Comparison of ENCODE assay signal across 19 cellular contexts in genomic region chr1:211909385-211909784, GRCh38.
DNase-seq lines count a peak whose midpoint lies in the region; ATAC-seq and TF ChIP-seq lines count a peak whose summit lies in the region.
"Had no signal": no experiment of that assay in that cellular context is flagged by ENCODE, and none has a peak within 500 bp of the region (broad histone marks: within the 10 kb centered on the region; RNA-seq: fewer than 3 reads in every experiment).

No MANE protein-coding gene starts in this region.

- TF ChIP-seq POLR2A in right lobe of liver (IDR thresholded peaks at IDR 0.05): no peak

- no peaks in the 10 kb centered on the region for H3K36me3 ChIP-seq in hepatocyte (replicated peaks; ENCODE audit: insufficient read depth, low read depth)
- no peaks in the 10 kb centered on the region for H3K36me3 ChIP-seq in right lobe of liver
- H3K36me3 ChIP-seq: BLaER1 had no signal

- no peaks in the 10 kb centered on the region for H3K9me2 ChIP-seq in hepatocyte (replicated peaks; ENCODE audit: insufficient read depth)

- TF ChIP-seq CTCF in WTC11 (IDR thresholded peaks at IDR 0.05) (no peak), hepatocyte (IDR thresholded peaks at IDR 0.05; ENCODE audit: poor library complexity) (no peak), right lobe of liver (IDR thresholded peaks at IDR 0.05) (no peak), glutamatergic neuron (IDR thresholded peaks at IDR 0.05; ENCODE audit: partially characterized antibody, unreplicated experiment) (no peak)

- no peak overlapping the region for H3K4me3 ChIP-seq in hepatocyte
- peak overlapping the region in 1 of 3 donors; percentile 26 for H3K4me3 ChIP-seq in right lobe of liver
- H3K4me3 ChIP-seq: BLaER1, GM12878 had no signal

- H3K4me2 ChIP-seq in hepatocyte: peak overlapping the region; percentile 42
- H3K4me2 ChIP-seq: BLaER1 had no signal

- no peak overlapping the region for H3K4me3 Mint-ChIP-seq in WTC11
- H3K4me3 Mint-ChIP-seq in glutamatergic neuron (ENCODE audit: unreplicated experiment): no peak overlapping the region
- H3K4me3 Mint-ChIP-seq: CD8-positive, alpha-beta T cell; IgD-negative memory B cell had no signal

- intact Hi-C loops in right lobe of liver (cut with DNase I): no loop called here

- H3K27ac ChIP-seq in hepatocyte (peak overlapping the region; percentile 85), right lobe of liver (peak overlapping the region; percentile 79 to 98 (median 87))
- H3K27ac ChIP-seq: BLaER1 had no signal

- H3K4me1 Mint-ChIP-seq in WTC11 (no peaks in the 10 kb centered on the region), glutamatergic neuron (ENCODE audit: low read depth, unreplicated experiment) (no peaks in the 10 kb centered on the region)

- POLR2A ChIA-PET in WTC11 (lab: Charles Lee): no interaction called here

- peaks cover 21% of the 10 kb centered on the region for H3K4me1 ChIP-seq in hepatocyte (ENCODE audit: insufficient read depth)
- H3K4me1 ChIP-seq in right lobe of liver: peaks cover 0 to 34% (median 11%) of the 10 kb centered on the region in 4 donors

- ATAC-seq in WTC11 (no peak), right lobe of liver (peak; percentile 77 to 89 (median 84)), HG03045 (IDR thresholded peaks at IDR 0.05; ENCODE audit: unreplicated experiment) (no peak)
- ATAC-seq: CD8-positive, alpha-beta T cell; GM12878; HCT116 had no signal

- H3K27me3 Mint-ChIP-seq in WTC11 (ENCODE audit: low read depth): no peaks in the 10 kb centered on the region; the same call in 1 of the 2 replicates
- peaks cover 1% of the 10 kb centered on the region for H3K27me3 Mint-ChIP-seq in glutamatergic neuron (ENCODE audit: unreplicated experiment)
- H3K27me3 Mint-ChIP-seq: IgD-negative memory B cell had no signal

- H3K36me3 Mint-ChIP-seq in WTC11: no peaks in the 10 kb centered on the region
- no peaks in the 10 kb centered on the region for H3K36me3 Mint-ChIP-seq in glutamatergic neuron (ENCODE audit: unreplicated experiment)
- H3K36me3 Mint-ChIP-seq: CD8-positive, alpha-beta T cell had no signal

- DNase-seq in WTC11 (ENCODE audit: low spot score) (no peak), hepatocyte (ENCODE audit: low spot score) (no peak), right lobe of liver (peak in 2 of 3 donors; percentile 49 to 60), NCI-H146 treated with DMSO at 0.1 percent for 48 hours (lab: John Stamatoyannopoulos, UW; ENCODE audit: unreplicated experiment) (no peak), glutamatergic neuron (no peak), superior temporal gyrus (ENCODE audit: extremely low spot score) (no peak)
- DNase-seq: CD8-positive, alpha-beta T cell; COR-L47; DMS 273 treated with DMSO at 0.1 percent for 48 hours; DMS53; DND-41; EL; GOT3; H7 had no signal

- WGBS in hepatocyte (ENCODE audit: low lambda C conversion rate, missing lambda C conversion rate): 65% methylated on average over 8 of the region's 8 CpGs
- 24% methylated on average over 5 of the region's 8 CpGs for WGBS in right lobe of liver (ENCODE audit: insufficient coverage, low coverage, low lambda C conversion rate, missing lambda C conversion rate)

- no peak overlapping the region for H2AFZ ChIP-seq in hepatocyte

- H3K27me3 ChIP-seq in hepatocyte (no peaks in the 10 kb centered on the region), right lobe of liver (no peaks in the 10 kb centered on the region)
- H3K27me3 ChIP-seq: BLaER1 had no signal

- CTCF ChIA-PET in WTC11 (lab: Charles Lee): interaction anchor here (2.0 kb wide), 1 partner anchor 228 kb away, joined by 5 read pairs; no protein-coding TSS in a partner anchor

- no peaks in the 10 kb centered on the region for H3K79me2 ChIP-seq in hepatocyte

- H3K27ac Mint-ChIP-seq in WTC11 (no peak overlapping the region), glutamatergic neuron (ENCODE audit: unreplicated experiment) (no peak overlapping the region)
- H3K27ac Mint-ChIP-seq: CD8-positive, alpha-beta T cell; IgD-negative memory B cell had no signal

- H4K20me1 ChIP-seq in hepatocyte (ENCODE audit: insufficient read depth, poor library complexity, severe bottlenecking): no peaks in the 10 kb centered on the region
- H4K20me1 ChIP-seq: BLaER1 had no signal

- H3K9me3 ChIP-seq in hepatocyte (ENCODE audit: low read depth) (no peaks in the 10 kb centered on the region), right lobe of liver (no peaks in the 10 kb centered on the region)

- H3K9me3 Mint-ChIP-seq in WTC11 (peaks cover 11% of the 10 kb centered on the region), glutamatergic neuron (ENCODE audit: unreplicated experiment) (peaks cover 3% of the 10 kb centered on the region)
- H3K9me3 Mint-ChIP-seq: CD8-positive, alpha-beta T cell; IgD-negative memory B cell had no signal

TF ChIP-seq in WTC11, 78 proteins besides CTCF, POLR2A, EP300 and RAD21:
- TF ChIP-seq, protein P1, sequence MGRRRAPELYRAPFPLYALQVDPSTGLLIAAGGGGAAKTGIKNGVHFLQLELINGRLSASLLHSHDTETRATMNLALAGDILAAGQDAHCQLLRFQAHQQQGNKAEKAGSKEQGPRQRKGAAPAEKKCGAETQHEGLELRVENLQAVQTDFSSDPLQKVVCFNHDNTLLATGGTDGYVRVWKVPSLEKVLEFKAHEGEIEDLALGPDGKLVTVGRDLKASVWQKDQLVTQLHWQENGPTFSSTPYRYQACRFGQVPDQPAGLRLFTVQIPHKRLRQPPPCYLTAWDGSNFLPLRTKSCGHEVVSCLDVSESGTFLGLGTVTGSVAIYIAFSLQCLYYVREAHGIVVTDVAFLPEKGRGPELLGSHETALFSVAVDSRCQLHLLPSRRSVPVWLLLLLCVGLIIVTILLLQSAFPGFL (CRISPR knock-in tag; IDR thresholded peaks at IDR 0.05; ENCODE audit: borderline replicate concordance): no peak
- TF ChIP-seq GABPB1 (CRISPR knock-in tag; IDR thresholded peaks at IDR 0.05) (peak; percentile 25; the same call in 1 of the 2 replicates), ATF3 (CRISPR knock-in tag; conservative IDR thresholded peaks at IDR 0.05) (no peak), IRF2 (CRISPR knock-in tag; IDR thresholded peaks at IDR 0.05; ENCODE audit: borderline replicate concordance, low read depth) (no peak), ELF4 (CRISPR knock-in tag; IDR thresholded peaks at IDR 0.05; ENCODE audit: low read depth) (no peak)

Comparison
In these comparisons a context has a peak if more than half of its experiments do, and no peak if none do; other contexts are left out.
1. ATAC-seq: peak in right lobe of liver (4 of 4); none in WTC11 (single experiment) and HG03045 (single experiment).
2. DNase-seq: peak in right lobe of liver (2 of 3); none in WTC11 (single experiment), hepatocyte (single experiment), NCI-H146 treated with DMSO at 0.1 percent for 48 hours (single experiment), glutamatergic neuron (single experiment) and superior temporal gyrus (single experiment).